ENCODE assay signal across 15 cellular contexts in the genomic region with DNA sequence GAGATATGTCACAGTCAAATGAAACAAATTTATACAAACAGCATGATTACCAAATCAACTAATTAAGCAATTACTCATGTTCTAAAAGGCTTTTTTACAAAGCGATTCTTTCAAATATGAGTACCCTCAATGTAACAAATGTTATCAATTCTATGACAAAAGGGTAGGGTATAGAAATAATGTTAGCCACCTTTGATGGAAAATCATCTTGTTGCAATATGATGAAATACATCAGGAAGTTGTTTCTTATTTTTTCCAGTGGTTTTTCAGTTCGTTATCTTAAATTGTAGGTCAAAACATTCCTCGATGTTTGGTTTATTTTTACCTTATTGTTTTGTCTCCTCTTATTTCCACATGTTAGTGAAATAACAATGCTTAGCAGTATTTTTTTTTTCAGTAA. TPM values are rescaled to one million over a fixed set of nuclear protein-coding genes. Genes with fewer than 3 reads are reported as not detected.
"Had no signal": no experiment of that assay in that cellular context is flagged by ENCODE, and none has a peak within 500 bp of the region (broad histone marks: within the 10 kb centered on the region; RNA-seq: fewer than 3 reads in every experiment).

No MANE protein-coding gene starts in this region.

- H3K27me3 ChIP-seq: ascending aorta, sigmoid colon had no signal

- H3K9me3 Mint-ChIP-seq: effector memory CD8-positive, alpha-beta T cell had no signal

- H3K4me3 Mint-ChIP-seq: activated naive CD4-positive, alpha-beta T cell treated with anti-CD3 and anti-CD28 coated beads, Interleukin-2, amount 50 U/mL, for 24 hours; effector memory CD8-positive, alpha-beta T cell; naive thymus-derived CD8-positive, alpha-beta T cell; T-helper 1 cell treated with Interleukin-12 subunit alpha and Interleukin-12 subunit beta and Interleukin-4 antibody, amounts not matched to agents 30 μg/mL and 1 μg/mL, for 36 hours had no signal

- H3K4me3 ChIP-seq: ascending aorta, lower lobe of right lung, prostate gland, sigmoid colon had no signal

- ATAC-seq: effector memory CD8-positive, alpha-beta T cell; lower lobe of right lung; naive thymus-derived CD8-positive, alpha-beta T cell had no signal

- H3K27ac ChIP-seq: ascending aorta, prostate gland, sigmoid colon, VCaP had no signal

- H3K27ac Mint-ChIP-seq: activated naive CD4-positive, alpha-beta T cell treated with anti-CD3 and anti-CD28 coated beads, Interleukin-2, amount 50 U/mL, for 24 hours; effector memory CD8-positive, alpha-beta T cell; naive thymus-derived CD8-positive, alpha-beta T cell; T-helper 1 cell treated with Interleukin-12 subunit alpha and Interleukin-12 subunit beta and Interleukin-4 antibody, amounts not matched to agents 30 μg/mL and 1 μg/mL, for 36 hours had no signal

- DNase-seq: activated CD4-positive, alpha-beta T cell treated with anti-CD3 and anti-CD28 coated beads, Interleukin-2, amount 50 U/mL, for 4 hours; activated CD4-positive, CD25-positive, alpha-beta regulatory T cell treated with anti-CD3 and anti-CD28 coated beads, Interleukin-2, amount 50 U/mL, for 72 hours; activated gamma-delta T cell; effector memory CD8-positive, alpha-beta T cell; foreskin melanocyte; lower lobe of right lung; naive thymus-derived CD8-positive, alpha-beta T cell; sigmoid colon; stimulated activated CD8-positive, alpha-beta memory T cell treated with anti-CD3 and anti-CD28 coated beads, Interleukin-4, amount 100 ng/mL, for 48 hours; stimulated activated naive CD4-positive, alpha-beta T cell had no signal

- H3K9me3 ChIP-seq: ascending aorta, lower lobe of right lung, prostate gland, sigmoid colon had no signal

- H3K36me3 ChIP-seq: ascending aorta, lower lobe of right lung, prostate gland, sigmoid colon had no signal

RNA-seq across cellular contexts. Expression of a gene that starts 17.6 kb away (rescaled TPM):
- polyA plus RNA-seq: naive thymus-derived CD8-positive, alpha-beta T cell had no signal
